In the genomic region with DNA sequence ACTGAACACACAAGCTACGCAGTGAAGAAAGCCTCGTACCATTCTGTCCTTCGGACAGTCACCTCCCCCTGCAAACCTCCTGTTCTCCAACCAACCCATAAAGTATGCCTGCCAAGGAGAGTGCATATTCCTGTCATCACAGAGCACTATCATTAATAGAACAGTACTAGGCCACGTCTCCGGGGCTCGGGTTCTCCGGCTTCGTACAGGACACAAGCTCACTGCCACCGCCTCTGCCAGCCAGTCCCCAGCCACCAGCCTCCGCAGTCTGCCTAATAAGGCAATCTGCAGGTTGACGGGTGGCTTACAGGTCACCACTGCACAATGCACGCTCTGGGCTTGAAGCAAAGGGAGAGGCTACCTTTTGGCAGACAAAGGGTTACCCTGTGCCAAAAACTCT, we compare ENCODE assay signal across 8 cellular contexts. TPM values are rescaled to one million over a fixed set of nuclear protein-coding genes. Genes with fewer than 3 reads are reported as not detected.
DNase-seq lines count a peak whose midpoint lies in the region; ATAC-seq, FAIRE-seq and TF ChIP-seq lines count a peak whose summit lies in the region.
"Not testable (repeated sequence)": the region's sequence is repeated elsewhere in the genome, so short reads cannot be mapped to it uniquely, and the experiment has no call there.

No MANE protein-coding gene starts in this region.

- not testable (repeated sequence) for H2AFZ ChIP-seq in ACC112 (ENCODE audit: low read length, unreplicated experiment)

- H3K9ac ChIP-seq in adipocyte (ENCODE audit: low read length) (peak overlapping the region; percentile 52), iPS-20b (ENCODE audit: low read depth, low read length) (peak overlapping the region; percentile 7; the same call in 1 of the 2 replicates)

- H3K79me2 ChIP-seq in ACC112 (ENCODE audit: control insufficient read depth, insufficient read depth, low read length, unreplicated experiment): peaks cover 25% of the 10 kb centered on the region

- TF ChIP-seq POLR2A in testis (IDR thresholded peaks at IDR 0.05): not testable (repeated sequence)

- not testable (repeated sequence) for H3K9me3 Mint-ChIP-seq in progenitor cell of endocrine pancreas (ENCODE audit: low read depth)

- H3K27ac ChIP-seq in ACC112 (ENCODE audit: low read depth, low read length): peak overlapping the region; percentile 86
- H3K27ac ChIP-seq in iPS-20b (ENCODE audit: low read length): not testable (repeated sequence)
- H3K27ac ChIP-seq in testis: peak overlapping the region; percentile 12 to 72

- not testable (repeated sequence) for H3K4me3 Mint-ChIP-seq in progenitor cell of endocrine pancreas (ENCODE audit: low read depth)

- not testable (repeated sequence) for DNase-seq in HTR-8/SVneo (ENCODE audit: insufficient read length, low spot score); adipocyte (ENCODE audit: low read depth); progenitor cell of endocrine pancreas (ENCODE audit: low spot score, unreplicated experiment)
- DNase-seq in dermis blood vessel endothelial cell (peak; percentile 53), Right ventricle myocardium inferior (ENCODE audit: missing footprints) (peak; percentile 84), testis (peak; percentile 68)

- intact Hi-C loops in Right ventricle myocardium inferior (cut with DNase I); testis (cut with DNase I; ENCODE audit: low total_unique reads): not testable (repeated sequence)

- H3K9me3 ChIP-seq in adipocyte (ENCODE audit: control insufficient read depth, low read length); iPS-20b (ENCODE audit: insufficient read depth, low read depth, low read length); testis: not testable (repeated sequence)

- 40 to 59% methylated on average over 8 to 12 of the region's 12 CpGs for WGBS in testis, 2 donors

- H3K4me3 ChIP-seq in ACC112 (ENCODE audit: low read depth, low read length); adipocyte (ENCODE audit: low read length); testis: not testable (repeated sequence)
- peak overlapping the region; percentile 60; the same call in 1 of the 2 replicates for H3K4me3 ChIP-seq in iPS-20b (ENCODE audit: low read length)

- H3K4me1 ChIP-seq in ACC112 (ENCODE audit: control insufficient read depth, insufficient read depth, low read length, unreplicated experiment) (peaks cover 58% of the 10 kb centered on the region), adipocyte (ENCODE audit: control insufficient read depth, insufficient read depth, low read length) (peaks cover 45% of the 10 kb centered on the region), iPS-20b (ENCODE audit: insufficient read depth, low read length) (peaks cover 26% of the 10 kb centered on the region), testis (peaks cover 35% of the 10 kb centered on the region)

- FAIRE-seq in HTR-8/SVneo (lab: Jason Lieb, UNC): peak; percentile 4

- peaks cover 14% of the 10 kb centered on the region for H3K36me3 Mint-ChIP-seq in progenitor cell of endocrine pancreas (ENCODE audit: insufficient read depth)

- peak overlapping the region; percentile 69 for H3K27ac Mint-ChIP-seq in progenitor cell of endocrine pancreas

- peaks cover 34% of the 10 kb centered on the region for H3K4me1 Mint-ChIP-seq in progenitor cell of endocrine pancreas (ENCODE audit: low read depth)

- H3K27me3 Mint-ChIP-seq in progenitor cell of endocrine pancreas: not testable (repeated sequence)

- H3K27me3 ChIP-seq in ACC112 (ENCODE audit: insufficient read depth, low read length); adipocyte (replicated peaks; ENCODE audit: control insufficient read depth, insufficient read depth, low read length); iPS-20b (ENCODE audit: insufficient read depth, low read length); testis: not testable (repeated sequence)

- TF ChIP-seq CTCF in progenitor cell of endocrine pancreas (IDR thresholded peaks at IDR 0.05; ENCODE audit: unreplicated experiment); testis (IDR thresholded peaks at IDR 0.05): not testable (repeated sequence)

- H3K36me3 ChIP-seq in ACC112 (ENCODE audit: insufficient read depth, low read length); adipocyte (ENCODE audit: control insufficient read depth, insufficient read depth, low read length, severe bottlenecking); iPS-20b (ENCODE audit: insufficient read depth, low read depth, low read length); testis (ENCODE audit: low read depth, missing control alignments): not testable (repeated sequence)

- ATAC-seq in Right ventricle myocardium inferior: peak; percentile 90

RNA-seq across cellular contexts. Expression of a gene that starts 47.7 kb away (rescaled TPM):
- total RNA-seq in dermis blood vessel endothelial cell (80.8 and 98.9 TPM in 2 replicates), Right ventricle myocardium inferior (327 TPM), progenitor cell of endocrine pancreas (88.2 and 98.8 TPM in 2 replicates), testis (10 to 100 TPM; 63.1 to 67.6 TPM)
- 44.7 TPM for polyA plus RNA-seq in testis (ENCODE audit: insufficient read depth, low read depth, low replicate concordance)
